ENCODE assay signal across 1 cellular context in the genomic region with DNA sequence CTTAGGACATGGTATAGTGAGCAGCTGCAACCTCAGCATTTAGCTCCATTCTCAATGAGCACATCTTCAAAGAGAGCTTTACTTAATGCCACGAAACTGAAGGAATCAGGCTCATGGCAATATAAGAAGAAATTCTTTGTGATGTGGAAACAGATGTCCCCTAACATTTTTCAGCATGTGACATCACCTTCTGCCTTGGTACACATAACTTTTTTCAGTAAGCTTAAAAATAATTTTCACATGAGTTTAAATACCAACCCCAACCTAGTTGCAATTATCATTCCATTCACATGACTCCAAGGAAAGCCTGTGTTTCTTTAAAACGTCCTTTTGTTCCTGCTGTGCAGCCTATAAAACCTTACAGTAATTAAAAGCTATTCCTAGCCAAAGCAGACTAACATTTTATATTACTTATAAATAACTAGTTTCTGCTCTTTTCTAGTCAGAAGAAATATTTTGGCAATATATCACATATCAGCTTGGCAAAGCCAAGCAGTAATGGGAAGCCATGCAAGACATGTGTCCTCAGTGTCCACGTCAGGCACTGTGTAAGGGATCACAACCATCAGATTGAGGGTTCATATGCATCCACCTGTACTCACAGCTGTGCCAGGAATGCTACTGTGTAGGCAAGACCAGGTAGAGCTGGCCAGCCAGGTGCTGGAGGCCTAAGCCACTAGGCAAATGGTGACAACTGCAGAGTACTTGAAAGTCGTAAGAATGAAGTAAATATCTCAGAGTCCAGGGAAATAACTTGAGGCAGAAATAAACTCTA.
TF ChIP-seq lines count a peak whose summit lies in the region.

No MANE protein-coding gene starts in this region.

TF ChIP-seq in GM23338, 12 proteins besides CTCF, POLR2A, EP300 and RAD21 (continued from another document):
- TF ChIP-seq, protein P1, sequence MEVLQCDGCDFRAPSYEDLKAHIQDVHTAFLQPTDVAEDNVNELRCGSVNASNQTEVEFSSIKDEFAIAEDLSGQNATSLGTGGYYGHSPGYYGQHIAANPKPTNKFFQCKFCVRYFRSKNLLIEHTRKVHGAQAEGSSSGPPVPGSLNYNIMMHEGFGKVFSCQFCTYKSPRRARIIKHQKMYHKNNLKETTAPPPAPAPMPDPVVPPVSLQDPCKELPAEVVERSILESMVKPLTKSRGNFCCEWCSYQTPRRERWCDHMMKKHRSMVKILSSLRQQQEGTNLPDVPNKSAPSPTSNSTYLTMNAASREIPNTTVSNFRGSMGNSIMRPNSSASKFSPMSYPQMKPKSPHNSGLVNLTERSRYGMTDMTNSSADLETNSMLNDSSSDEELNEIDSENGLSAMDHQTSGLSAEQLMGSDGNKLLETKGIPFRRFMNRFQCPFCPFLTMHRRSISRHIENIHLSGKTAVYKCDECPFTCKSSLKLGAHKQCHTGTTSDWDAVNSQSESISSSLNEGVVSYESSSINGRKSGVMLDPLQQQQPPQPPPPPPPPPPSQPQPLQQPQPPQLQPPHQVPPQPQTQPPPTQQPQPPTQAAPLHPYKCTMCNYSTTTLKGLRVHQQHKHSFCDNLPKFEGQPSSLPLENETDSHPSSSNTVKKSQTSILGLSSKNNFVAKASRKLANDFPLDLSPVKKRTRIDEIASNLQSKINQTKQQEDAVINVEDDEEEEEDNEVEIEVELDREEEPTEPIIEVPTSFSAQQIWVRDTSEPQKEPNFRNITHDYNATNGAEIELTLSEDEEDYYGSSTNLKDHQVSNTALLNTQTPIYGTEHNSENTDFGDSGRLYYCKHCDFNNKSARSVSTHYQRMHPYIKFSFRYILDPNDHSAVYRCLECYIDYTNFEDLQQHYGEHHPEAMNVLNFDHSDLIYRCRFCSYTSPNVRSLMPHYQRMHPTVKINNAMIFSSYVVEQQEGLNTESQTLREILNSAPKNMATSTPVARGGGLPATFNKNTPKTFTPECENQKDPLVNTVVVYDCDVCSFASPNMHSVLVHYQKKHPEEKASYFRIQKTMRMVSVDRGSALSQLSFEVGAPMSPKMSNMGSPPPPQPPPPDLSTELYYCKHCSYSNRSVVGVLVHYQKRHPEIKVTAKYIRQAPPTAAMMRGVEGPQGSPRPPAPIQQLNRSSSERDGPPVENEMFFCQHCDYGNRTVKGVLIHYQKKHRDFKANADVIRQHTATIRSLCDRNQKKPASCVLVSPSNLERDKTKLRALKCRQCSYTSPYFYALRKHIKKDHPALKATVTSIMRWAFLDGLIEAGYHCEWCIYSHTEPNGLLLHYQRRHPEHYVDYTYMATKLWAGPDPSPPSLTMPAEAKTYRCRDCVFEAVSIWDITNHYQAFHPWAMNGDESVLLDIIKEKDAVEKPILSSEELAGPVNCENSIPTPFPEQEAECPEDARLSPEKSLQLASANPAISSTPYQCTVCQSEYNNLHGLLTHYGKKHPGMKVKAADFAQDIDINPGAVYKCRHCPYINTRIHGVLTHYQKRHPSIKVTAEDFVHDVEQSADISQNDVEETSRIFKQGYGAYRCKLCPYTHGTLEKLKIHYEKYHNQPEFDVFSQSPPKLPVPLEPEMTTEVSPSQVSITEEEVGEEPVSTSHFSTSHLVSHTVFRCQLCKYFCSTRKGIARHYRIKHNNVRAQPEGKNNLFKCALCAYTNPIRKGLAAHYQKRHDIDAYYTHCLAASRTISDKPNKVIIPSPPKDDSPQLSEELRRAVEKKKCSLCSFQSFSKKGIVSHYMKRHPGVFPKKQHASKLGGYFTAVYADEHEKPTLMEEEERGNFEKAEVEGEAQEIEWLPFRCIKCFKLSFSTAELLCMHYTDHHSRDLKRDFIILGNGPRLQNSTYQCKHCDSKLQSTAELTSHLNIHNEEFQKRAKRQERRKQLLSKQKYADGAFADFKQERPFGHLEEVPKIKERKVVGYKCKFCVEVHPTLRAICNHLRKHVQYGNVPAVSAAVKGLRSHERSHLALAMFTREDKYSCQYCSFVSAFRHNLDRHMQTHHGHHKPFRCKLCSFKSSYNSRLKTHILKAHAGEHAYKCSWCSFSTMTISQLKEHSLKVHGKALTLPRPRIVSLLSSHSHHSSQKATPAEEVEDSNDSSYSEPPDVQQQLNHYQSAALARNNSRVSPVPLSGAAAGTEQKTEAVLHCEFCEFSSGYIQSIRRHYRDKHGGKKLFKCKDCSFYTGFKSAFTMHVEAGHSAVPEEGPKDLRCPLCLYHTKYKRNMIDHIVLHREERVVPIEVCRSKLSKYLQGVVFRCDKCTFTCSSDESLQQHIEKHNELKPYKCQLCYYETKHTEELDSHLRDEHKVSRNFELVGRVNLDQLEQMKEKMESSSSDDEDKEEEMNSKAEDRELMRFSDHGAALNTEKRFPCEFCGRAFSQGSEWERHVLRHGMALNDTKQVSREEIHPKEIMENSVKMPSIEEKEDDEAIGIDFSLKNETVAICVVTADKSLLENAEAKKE (CRISPR knock-in tag; IDR thresholded peaks at IDR 0.05), result no peak
- TF ChIP-seq POLR2AphosphoS5 (IDR thresholded peaks at IDR 0.05; ENCODE audit: low read depth), result no peak
TF ChIP-seq in GM23338: peak in this region for 0.
